Comparison of ENCODE assay signal across 14 cellular contexts in the genomic region with DNA sequence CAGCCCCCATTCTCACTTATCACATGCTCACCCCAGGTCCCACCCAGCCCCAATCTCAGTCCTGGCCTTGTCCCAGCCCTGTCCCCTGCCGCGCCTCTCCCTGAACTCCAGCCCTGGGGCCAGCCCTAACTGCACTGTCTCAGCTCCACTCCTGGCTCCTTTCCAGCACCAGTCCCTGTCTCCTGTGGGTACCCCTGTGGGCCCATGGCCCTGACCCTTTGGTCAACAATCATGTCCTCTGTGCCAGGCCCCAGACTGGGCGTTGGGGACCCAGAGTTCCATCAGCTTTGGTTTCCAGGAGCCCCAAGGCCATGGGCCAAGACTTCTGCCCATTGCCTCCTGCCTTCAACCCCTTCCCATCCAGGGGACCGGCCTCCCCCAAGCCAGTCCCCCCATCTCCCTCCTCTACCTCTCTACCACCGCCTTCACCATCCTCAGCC. TPM values are rescaled to one million over a fixed set of nuclear protein-coding genes. Genes with fewer than 3 reads are reported as not detected.
A peak's percentile ranks its signal among the peaks of the same experiment; 100 is the strongest.
DNase-seq lines count a peak whose midpoint lies in the region; ATAC-seq lines count a peak whose summit lies in the region.
"Had no signal": no experiment of that assay in that cellular context is flagged by ENCODE, and none has a peak within 500 bp of the region (broad histone marks: within the 10 kb centered on the region; RNA-seq: fewer than 3 reads in every experiment).

No MANE protein-coding gene starts in this region.

- peaks cover 57% of the 10 kb centered on the region for H3K4me1 ChIP-seq in BLaER1
- H3K4me1 ChIP-seq in muscle layer of duodenum (ENCODE audit: control insufficient read depth in 1 of 2, insufficient read depth in 2 of 2, low read length in 2 of 2), result no peaks in the 10 kb centered on the region
- H3K4me1 ChIP-seq: pancreas had no signal

- ATAC-seq in HG03159 (IDR thresholded peaks at IDR 0.05; ENCODE audit: unreplicated experiment), result peak; percentile 10
- no peak for ATAC-seq in central memory CD8-positive, alpha-beta T cell (replicated peaks; ENCODE audit: extremely low read depth, poor library complexity, severe bottlenecking)
- no peak for ATAC-seq in GM21515 (IDR thresholded peaks at IDR 0.05; ENCODE audit: unreplicated experiment)
- no peak for ATAC-seq in naive thymus-derived CD8-positive, alpha-beta T cell

- H3K9me3 Mint-ChIP-seq in central memory CD8-positive, alpha-beta T cell, result no peaks in the 10 kb centered on the region
- no peaks in the 10 kb centered on the region for H3K9me3 Mint-ChIP-seq in activated naive CD4-positive, alpha-beta T cell treated with anti-CD3 and anti-CD28 coated beads for 36 hours
- no peaks in the 10 kb centered on the region for H3K9me3 Mint-ChIP-seq in naive thymus-derived CD8-positive, alpha-beta T cell
- H3K9me3 Mint-ChIP-seq: dendritic cell treated with granulocyte-macrophage colony-stimulating factor and Interleukin-4, amounts not matched to agents 40 ng/mL and 50 ng/mL, for 4 days had no signal

- POLR2A ChIA-PET in naive thymus-derived CD8-positive, alpha-beta T cell (lab: Charles Lee), result interaction anchor here (1.1 to 1.5 kb wide), 4 partner anchors 16 to 32 kb away, joined by 3 to 4 read pairs (median 3); no protein-coding TSS in a partner anchor

- CTCF ChIA-PET in activated naive CD4-positive, alpha-beta T cell treated with anti-CD3 and anti-CD28 coated beads for 36 hours (lab: Charles Lee), result interaction anchor here (1.1 to 1.9 kb wide), 2 partner anchors 15 to 30 kb away, joined by 3 to 4 read pairs; no protein-coding TSS in a partner anchor

- H3K27me3 Mint-ChIP-seq in central memory CD8-positive, alpha-beta T cell, result no peaks in the 10 kb centered on the region
- no peaks in the 10 kb centered on the region for H3K27me3 Mint-ChIP-seq in activated naive CD4-positive, alpha-beta T cell treated with anti-CD3 and anti-CD28 coated beads for 36 hours (ENCODE audit: low read depth)
- no peaks in the 10 kb centered on the region for H3K27me3 Mint-ChIP-seq in naive thymus-derived CD8-positive, alpha-beta T cell
- H3K27me3 Mint-ChIP-seq: dendritic cell treated with granulocyte-macrophage colony-stimulating factor and Interleukin-4, amounts not matched to agents 40 ng/mL and 50 ng/mL, for 4 days had no signal

- peak overlapping the region; percentile 83 for H3K4me3 ChIP-seq in BLaER1
- peak overlapping the region; percentile 50 to 55 for H3K4me3 ChIP-seq in muscle layer of duodenum (ENCODE audit: low read depth in 1 of 2, low read length in 2 of 2)
- H3K4me3 ChIP-seq: SK-N-MC had no signal

- H3K4me2 ChIP-seq in BLaER1, result peak overlapping the region; percentile 100

- H3K9me3 ChIP-seq in BLaER1 (no peaks in the 10 kb centered on the region), muscle layer of duodenum (ENCODE audit: control insufficient read depth in 1 of 2, low read length in 2 of 2) (no peaks in the 10 kb centered on the region)
- H3K9me3 ChIP-seq: pancreas had no signal

- H3K36me3 ChIP-seq in BLaER1 (peaks cover 30% of the 10 kb centered on the region), muscle layer of duodenum (ENCODE audit: control insufficient read depth in 1 of 2, insufficient read depth in 2 of 2, low read length in 2 of 2) (no peaks in the 10 kb centered on the region)
- H3K36me3 ChIP-seq: pancreas had no signal

- H3K36me3 Mint-ChIP-seq in central memory CD8-positive, alpha-beta T cell (ENCODE audit: insufficient read depth), result no peaks in the 10 kb centered on the region
- H3K36me3 Mint-ChIP-seq in activated naive CD4-positive, alpha-beta T cell treated with anti-CD3 and anti-CD28 coated beads for 36 hours (ENCODE audit: low read depth), result no peaks in the 10 kb centered on the region
- no peaks in the 10 kb centered on the region for H3K36me3 Mint-ChIP-seq in naive thymus-derived CD8-positive, alpha-beta T cell

- no peaks in the 10 kb centered on the region for H3K27me3 ChIP-seq in BLaER1
- no peaks in the 10 kb centered on the region for H3K27me3 ChIP-seq in muscle layer of duodenum (ENCODE audit: low read depth, low read length)
- H3K27me3 ChIP-seq: pancreas had no signal

- H3K27ac ChIP-seq in BLaER1 (peak overlapping the region; percentile 99), muscle layer of duodenum (ENCODE audit: low read length) (peak overlapping the region; percentile 77)
- H3K27ac ChIP-seq: SK-N-MC had no signal

- intact Hi-C loops in activated naive CD4-positive, alpha-beta T cell treated with anti-CD3 and anti-CD28 coated beads for 36 hours (cut with micrococcal nuclease), result no loop called here

- H3K27ac Mint-ChIP-seq in central memory CD8-positive, alpha-beta T cell (ENCODE audit: low read depth), result peak overlapping the region; percentile 26
- no peak overlapping the region for H3K27ac Mint-ChIP-seq in activated naive CD4-positive, alpha-beta T cell treated with anti-CD3 and anti-CD28 coated beads for 36 hours
- peak overlapping the region in 2 of 10 donors; percentile 23 to 68 for H3K27ac Mint-ChIP-seq in naive thymus-derived CD8-positive, alpha-beta T cell
- H3K27ac Mint-ChIP-seq: dendritic cell treated with granulocyte-macrophage colony-stimulating factor and Interleukin-4, amounts not matched to agents 40 ng/mL and 50 ng/mL, for 4 days had no signal

- peak overlapping the region; percentile 97 for H3K9ac ChIP-seq in BLaER1

- peaks cover 5% of the 10 kb centered on the region for H3K4me1 Mint-ChIP-seq in central memory CD8-positive, alpha-beta T cell
- peaks cover 11% of the 10 kb centered on the region for H3K4me1 Mint-ChIP-seq in activated naive CD4-positive, alpha-beta T cell treated with anti-CD3 and anti-CD28 coated beads for 36 hours (ENCODE audit: low read depth)
- peaks cover 0 to 19% (median 5%) of the 10 kb centered on the region in 4 donors for H3K4me1 Mint-ChIP-seq in naive thymus-derived CD8-positive, alpha-beta T cell

- no peak for DNase-seq in central memory CD8-positive, alpha-beta T cell (ENCODE audit: low spot score in 2 of 2)
- no peak for DNase-seq in activated CD4-positive, CD25-positive, alpha-beta regulatory T cell treated with anti-CD3 and anti-CD28 coated beads, Interleukin-2, amount 50 U/mL, for 72 hours
- DNase-seq in activated naive CD4-positive, alpha-beta T cell treated with anti-CD3 and anti-CD28 coated beads for 36 hours, result no peak
- DNase-seq in naive thymus-derived CD8-positive, alpha-beta T cell, result no peak
- DNase-seq: activated CD8-positive, alpha-beta memory T cell treated with anti-CD3 and anti-CD28 coated beads, Interleukin-2, amount 50 U/mL, for 48 hours; NCI-H2171 treated with DMSO at 0.1 percent for 48 hours had no signal

- peak overlapping the region; percentile 14 for H3K4me3 Mint-ChIP-seq in central memory CD8-positive, alpha-beta T cell
- H3K4me3 Mint-ChIP-seq in activated naive CD4-positive, alpha-beta T cell treated with anti-CD3 and anti-CD28 coated beads for 36 hours, result no peak overlapping the region
- peak overlapping the region in 2 of 10 donors; percentile 41 to 79 for H3K4me3 Mint-ChIP-seq in naive thymus-derived CD8-positive, alpha-beta T cell
- H3K4me3 Mint-ChIP-seq: dendritic cell treated with granulocyte-macrophage colony-stimulating factor and Interleukin-4, amounts not matched to agents 40 ng/mL and 50 ng/mL, for 4 days had no signal

- peaks cover 23% of the 10 kb centered on the region; the same call in 1 of the 2 replicates for H4K20me1 ChIP-seq in BLaER1

RNA-seq across cellular contexts. Expression of a gene that starts 0.8 kb away (rescaled TPM):
- total RNA-seq in activated naive CD4-positive, alpha-beta T cell treated with anti-CD3 and anti-CD28 coated beads for 36 hours, result not detected
- 1 to 10 TPM; 3.4 to 4.7 TPM for total RNA-seq in naive thymus-derived CD8-positive, alpha-beta T cell
- polyA plus RNA-seq in naive thymus-derived CD8-positive, alpha-beta T cell, result not detected
- total RNA-seq: HT-29 had no signal

RNA-seq across cellular contexts. Expression of a gene that starts 25.1 kb away (rescaled TPM):
- total RNA-seq in activated naive CD4-positive, alpha-beta T cell treated with anti-CD3 and anti-CD28 coated beads for 36 hours, result not detected
- total RNA-seq in naive thymus-derived CD8-positive, alpha-beta T cell, result under 1 TPM in 1 of 2 experiments, not detected in 1; 0.16 TPM
- not detected for polyA plus RNA-seq in naive thymus-derived CD8-positive, alpha-beta T cell
- total RNA-seq: HT-29 had no signal

RNA-seq across cellular contexts. Expression of a gene that starts 30.8 kb away (rescaled TPM):
- total RNA-seq in activated naive CD4-positive, alpha-beta T cell treated with anti-CD3 and anti-CD28 coated beads for 36 hours, result 1 to 10 TPM; 9.2 TPM
- total RNA-seq in naive thymus-derived CD8-positive, alpha-beta T cell, result 10 to 100 TPM; 63.2 to 63.9 TPM
- polyA plus RNA-seq in naive thymus-derived CD8-positive, alpha-beta T cell, result 10 to 100 TPM; 23.8 to 41.9 (median 24.4) TPM

RNA-seq across cellular contexts. Expression of a gene that starts 48.6 kb away (rescaled TPM):
- 100 to 1,000 TPM; 127 to 129 TPM for total RNA-seq in activated naive CD4-positive, alpha-beta T cell treated with anti-CD3 and anti-CD28 coated beads for 36 hours
- total RNA-seq in naive thymus-derived CD8-positive, alpha-beta T cell, result 10 to 100 TPM; 58.4 to 60.0 TPM
- 100 to 1,000 TPM in 1 of 3 donors, 10 to 100 TPM in 2; 91.5 to 106 (median 94.0) TPM for polyA plus RNA-seq in naive thymus-derived CD8-positive, alpha-beta T cell

Comparison
In these comparisons a context has a peak if more than half of its experiments do, and no peak if none do; other contexts are left out.
1. RNA of a gene that starts 30.8 kb away (total RNA-seq): 63.2 to 63.9 TPM in naive thymus-derived CD8-positive, alpha-beta T cell; 9.2 TPM in activated naive CD4-positive, alpha-beta T cell treated with anti-CD3 and anti-CD28 coated beads for 36 hours; every median in the first group is over 4 times any median in the second.